ENCODE assay signal across 1 cellular context in the genomic region with DNA sequence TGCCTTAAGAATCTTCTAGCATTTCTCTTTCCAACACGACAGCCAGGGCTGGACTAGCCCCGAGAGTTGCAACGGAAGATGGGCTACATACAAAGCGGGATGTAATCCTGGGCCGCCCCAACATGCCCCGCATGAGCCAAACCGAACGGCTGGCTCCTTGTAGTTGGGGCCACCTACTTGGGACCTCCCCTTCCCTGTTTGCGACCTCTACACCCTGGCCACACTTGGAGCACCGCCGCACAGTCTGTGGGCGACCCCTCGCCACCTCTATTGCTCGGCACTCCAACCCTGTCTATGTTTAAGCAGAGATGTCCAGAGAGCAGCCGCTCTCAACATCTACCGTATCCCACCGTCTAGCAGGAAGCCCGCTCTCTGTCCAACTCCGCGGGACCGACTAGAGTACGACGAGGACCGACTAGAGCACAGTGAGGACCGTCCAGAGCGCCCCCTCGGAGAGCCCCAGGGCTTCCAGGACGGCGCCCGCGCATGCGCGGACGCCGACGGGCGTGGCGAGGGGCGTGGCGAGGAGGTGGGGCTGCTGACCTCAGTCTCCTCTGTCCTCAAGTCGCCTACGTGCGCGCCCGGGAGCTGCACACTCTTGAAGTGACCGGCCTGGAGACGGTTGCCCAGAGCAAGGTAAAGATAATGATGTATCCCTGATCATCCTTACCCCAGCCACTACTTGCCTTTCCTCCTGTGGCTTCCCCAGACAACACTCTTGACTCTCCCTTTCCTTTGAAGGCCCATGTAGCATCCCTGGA.
A peak's percentile ranks its signal among the peaks of the same experiment; 100 is the strongest.
TF ChIP-seq lines count a peak whose summit lies in the region.

No MANE protein-coding gene starts in this region.

TF ChIP-seq in K562, 482 proteins besides CTCF, POLR2A, EP300 and RAD21 (continued from another document and continues in another):
- TF ChIP-seq DPF2 (IDR thresholded peaks at IDR 0.05) (0 out of 2 replicates have a peak, but pooled peaks have one; percentile 55), NCOR1 (IDR thresholded peaks at IDR 0.05) (peak; percentile 27; the same call in 1 of the 2 replicates), ZBTB8A (IDR thresholded peaks at IDR 0.05; ENCODE audit: partially characterized antibody) (no peak), ARID1B (IDR thresholded peaks at IDR 0.05) (0 out of 2 replicates have a peak, but pooled peaks have one; percentile 26), SRSF7 (optimal IDR thresholded peaks at IDR 0.05; ENCODE audit: low read depth, low read length) (no peak), MTA3 (IDR thresholded peaks at IDR 0.05; ENCODE audit: borderline replicate concordance) (peak; percentile 88; the same call in 1 of the 2 replicates), KDM5B (IDR thresholded peaks at IDR 0.05; ENCODE audit: insufficient replicate concordance, low read depth, low read length) (peak; percentile 99), FOS (IDR thresholded peaks at IDR 0.05; ENCODE audit: extremely low read depth, insufficient read length) (no peak), ARNT (IDR thresholded peaks at IDR 0.05) (peak; percentile 24 to 70; a peak in 1 of 4 replicates), FOXJ2 (tag; IDR thresholded peaks at IDR 0.05) (no peak), HNRNPUL1 (IDR thresholded peaks at IDR 0.05; ENCODE audit: low read length) (no peak), PRDM10 (IDR thresholded peaks at IDR 0.05; ENCODE audit: partially characterized antibody) (peak; percentile 39), RBM39 (optimal IDR thresholded peaks at IDR 0.05; ENCODE audit: low read depth, low read length) (no peak), RBBP5 (IDR thresholded peaks at IDR 0.05; ENCODE audit: borderline replicate concordance, insufficient read depth, low read length, poor library complexity, severe bottlenecking) (peak; percentile 68), NR4A1 (CRISPR knock-in tag; IDR thresholded peaks at IDR 0.05) (0 out of 2 replicates have a peak, but pooled peaks have one; percentile 38), NR4A1 (tag; IDR thresholded peaks at IDR 0.05) (no peak), MYNN (IDR thresholded peaks at IDR 0.05) (peak; percentile 52; the same call in 1 of the 2 replicates), MYNN (CRISPR knock-in tag; IDR thresholded peaks at IDR 0.05) (no peak), PHF8 (IDR thresholded peaks at IDR 0.05; ENCODE audit: borderline replicate concordance, low read length) (peak; percentile 72; the same call in 1 of the 2 replicates), GABPB2 (CRISPR knock-in tag; conservative IDR thresholded peaks at IDR 0.05) (no peak), ZNF165 (CRISPR knock-in tag; IDR thresholded peaks at IDR 0.05; ENCODE audit: borderline replicate concordance) (no peak; the same call in 1 of the 2 replicates), CBFB (CRISPR knock-in tag; IDR thresholded peaks at IDR 0.05) (no peak), KAT8 (IDR thresholded peaks at IDR 0.05; ENCODE audit: low read depth) (no peak), MEF2D (tag; conservative IDR thresholded peaks at IDR 0.05; ENCODE audit: low read depth) (no peak), ZBED1 (IDR thresholded peaks at IDR 0.05) (0 out of 2 replicates have a peak, but pooled peaks have one; percentile 29), THAP12 (CRISPR knock-in tag; IDR thresholded peaks at IDR 0.05) (peak; percentile 54), CHCHD3 (CRISPR knock-in tag; IDR thresholded peaks at IDR 0.05) (no peak), ZNF232 (CRISPR knock-in tag; IDR thresholded peaks at IDR 0.05) (no peak), ZKSCAN3 (CRISPR knock-in tag; IDR thresholded peaks at IDR 0.05) (no peak)
- TF ChIP-seq, protein P1, sequence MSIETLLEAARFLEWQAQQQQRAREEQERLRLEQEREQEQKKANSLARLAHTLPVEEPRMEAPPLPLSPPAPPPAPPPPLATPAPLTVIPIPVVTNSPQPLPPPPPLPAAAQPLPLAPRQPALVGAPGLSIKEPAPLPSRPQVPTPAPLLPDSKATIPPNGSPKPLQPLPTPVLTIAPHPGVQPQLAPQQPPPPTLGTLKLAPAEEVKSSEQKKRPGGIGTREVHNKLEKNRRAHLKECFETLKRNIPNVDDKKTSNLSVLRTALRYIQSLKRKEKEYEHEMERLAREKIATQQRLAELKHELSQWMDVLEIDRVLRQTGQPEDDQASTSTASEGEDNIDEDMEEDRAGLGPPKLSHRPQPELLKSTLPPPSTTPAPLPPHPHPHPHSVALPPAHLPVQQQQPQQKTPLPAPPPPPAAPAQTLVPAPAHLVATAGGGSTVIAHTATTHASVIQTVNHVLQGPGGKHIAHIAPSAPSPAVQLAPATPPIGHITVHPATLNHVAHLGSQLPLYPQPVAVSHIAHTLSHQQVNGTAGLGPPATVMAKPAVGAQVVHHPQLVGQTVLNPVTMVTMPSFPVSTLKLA (conservative IDR thresholded peaks at IDR 0.05), result peak; percentile 41 to 70; a peak in 3 of 4 replicates
- TF ChIP-seq, protein P2, sequence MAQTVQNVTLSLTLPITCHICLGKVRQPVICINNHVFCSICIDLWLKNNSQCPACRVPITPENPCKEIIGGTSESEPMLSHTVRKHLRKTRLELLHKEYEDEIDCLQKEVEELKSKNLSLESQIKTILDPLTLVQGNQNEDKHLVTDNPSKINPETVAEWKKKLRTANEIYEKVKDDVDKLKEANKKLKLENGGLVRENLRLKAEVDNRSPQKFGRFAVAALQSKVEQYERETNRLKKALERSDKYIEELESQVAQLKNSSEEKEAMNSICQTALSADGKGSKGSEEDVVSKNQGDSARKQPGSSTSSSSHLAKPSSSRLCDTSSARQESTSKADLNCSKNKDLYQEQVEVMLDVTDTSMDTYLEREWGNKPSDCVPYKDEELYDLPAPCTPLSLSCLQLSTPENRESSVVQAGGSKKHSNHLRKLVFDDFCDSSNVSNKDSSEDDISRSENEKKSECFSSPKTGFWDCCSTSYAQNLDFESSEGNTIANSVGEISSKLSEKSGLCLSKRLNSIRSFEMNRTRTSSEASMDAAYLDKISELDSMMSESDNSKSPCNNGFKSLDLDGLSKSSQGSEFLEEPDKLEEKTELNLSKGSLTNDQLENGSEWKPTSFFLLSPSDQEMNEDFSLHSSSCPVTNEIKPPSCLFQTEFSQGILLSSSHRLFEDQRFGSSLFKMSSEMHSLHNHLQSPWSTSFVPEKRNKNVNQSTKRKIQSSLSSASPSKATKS (CRISPR knock-in tag; IDR thresholded peaks at IDR 0.05), result no peak
- TF ChIP-seq, protein P3, sequence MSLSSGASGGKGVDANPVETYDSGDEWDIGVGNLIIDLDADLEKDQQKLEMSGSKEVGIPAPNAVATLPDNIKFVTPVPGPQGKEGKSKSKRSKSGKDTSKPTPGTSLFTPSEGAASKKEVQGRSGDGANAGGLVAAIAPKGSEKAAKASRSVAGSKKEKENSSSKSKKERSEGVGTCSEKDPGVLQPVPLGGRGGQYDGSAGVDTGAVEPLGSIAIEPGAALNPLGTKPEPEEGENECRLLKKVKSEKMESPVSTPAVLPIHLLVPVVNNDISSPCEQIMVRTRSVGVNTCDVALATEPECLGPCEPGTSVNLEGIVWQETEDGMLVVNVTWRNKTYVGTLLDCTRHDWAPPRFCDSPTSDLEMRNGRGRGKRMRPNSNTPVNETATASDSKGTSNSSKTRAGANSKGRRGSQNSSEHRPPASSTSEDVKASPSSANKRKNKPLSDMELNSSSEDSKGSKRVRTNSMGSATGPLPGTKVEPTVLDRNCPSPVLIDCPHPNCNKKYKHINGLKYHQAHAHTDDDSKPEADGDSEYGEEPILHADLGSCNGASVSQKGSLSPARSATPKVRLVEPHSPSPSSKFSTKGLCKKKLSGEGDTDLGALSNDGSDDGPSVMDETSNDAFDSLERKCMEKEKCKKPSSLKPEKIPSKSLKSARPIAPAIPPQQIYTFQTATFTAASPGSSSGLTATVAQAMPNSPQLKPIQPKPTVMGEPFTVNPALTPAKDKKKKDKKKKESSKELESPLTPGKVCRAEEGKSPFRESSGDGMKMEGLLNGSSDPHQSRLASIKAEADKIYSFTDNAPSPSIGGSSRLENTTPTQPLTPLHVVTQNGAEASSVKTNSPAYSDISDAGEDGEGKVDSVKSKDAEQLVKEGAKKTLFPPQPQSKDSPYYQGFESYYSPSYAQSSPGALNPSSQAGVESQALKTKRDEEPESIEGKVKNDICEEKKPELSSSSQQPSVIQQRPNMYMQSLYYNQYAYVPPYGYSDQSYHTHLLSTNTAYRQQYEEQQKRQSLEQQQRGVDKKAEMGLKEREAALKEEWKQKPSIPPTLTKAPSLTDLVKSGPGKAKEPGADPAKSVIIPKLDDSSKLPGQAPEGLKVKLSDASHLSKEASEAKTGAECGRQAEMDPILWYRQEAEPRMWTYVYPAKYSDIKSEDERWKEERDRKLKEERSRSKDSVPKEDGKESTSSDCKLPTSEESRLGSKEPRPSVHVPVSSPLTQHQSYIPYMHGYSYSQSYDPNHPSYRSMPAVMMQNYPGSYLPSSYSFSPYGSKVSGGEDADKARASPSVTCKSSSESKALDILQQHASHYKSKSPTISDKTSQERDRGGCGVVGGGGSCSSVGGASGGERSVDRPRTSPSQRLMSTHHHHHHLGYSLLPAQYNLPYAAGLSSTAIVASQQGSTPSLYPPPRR (CRISPR knock-in tag; IDR thresholded peaks at IDR 0.05; ENCODE audit: borderline replicate concordance), result peak; percentile 36; the same call in 1 of the 2 replicates
- TF ChIP-seq, protein P4, sequence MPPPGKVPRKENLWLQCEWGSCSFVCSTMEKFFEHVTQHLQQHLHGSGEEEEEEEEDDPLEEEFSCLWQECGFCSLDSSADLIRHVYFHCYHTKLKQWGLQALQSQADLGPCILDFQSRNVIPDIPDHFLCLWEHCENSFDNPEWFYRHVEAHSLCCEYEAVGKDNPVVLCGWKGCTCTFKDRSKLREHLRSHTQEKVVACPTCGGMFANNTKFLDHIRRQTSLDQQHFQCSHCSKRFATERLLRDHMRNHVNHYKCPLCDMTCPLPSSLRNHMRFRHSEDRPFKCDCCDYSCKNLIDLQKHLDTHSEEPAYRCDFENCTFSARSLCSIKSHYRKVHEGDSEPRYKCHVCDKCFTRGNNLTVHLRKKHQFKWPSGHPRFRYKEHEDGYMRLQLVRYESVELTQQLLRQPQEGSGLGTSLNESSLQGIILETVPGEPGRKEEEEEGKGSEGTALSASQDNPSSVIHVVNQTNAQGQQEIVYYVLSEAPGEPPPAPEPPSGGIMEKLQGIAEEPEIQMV (tag; conservative IDR thresholded peaks at IDR 0.05; ENCODE audit: low read depth), result peak; percentile 97
- TF ChIP-seq, protein P5, sequence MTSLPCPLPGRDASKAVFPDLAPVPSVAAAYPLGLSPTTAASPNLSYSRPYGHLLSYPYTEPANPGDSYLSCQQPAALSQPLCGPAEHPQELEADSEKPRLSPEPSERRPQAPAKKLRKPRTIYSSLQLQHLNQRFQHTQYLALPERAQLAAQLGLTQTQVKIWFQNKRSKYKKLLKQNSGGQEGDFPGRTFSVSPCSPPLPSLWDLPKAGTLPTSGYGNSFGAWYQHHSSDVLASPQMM (CRISPR knock-in tag; IDR thresholded peaks at IDR 0.05), result no peak
